In genomic region chr12:111174283-111175108, GRCh38 we compare ENCODE assay signal across 9 cellular contexts.
DNase-seq lines count a peak whose midpoint lies in the region; ATAC-seq and TF ChIP-seq lines count a peak whose summit lies in the region.
"Had no signal": no experiment of that assay in that cellular context is flagged by ENCODE, and none has a peak within 500 bp of the region (broad histone marks: within the 10 kb centered on the region; RNA-seq: fewer than 3 reads in every experiment).

No MANE protein-coding gene starts in this region.

- TF ChIP-seq CTCF in BE2C (IDR thresholded peaks at IDR 0.05; ENCODE audit: low read depth, low read length) (peak; percentile 41), GM12872 (IDR thresholded peaks at IDR 0.05; ENCODE audit: insufficient read depth, low read depth, low read length) (peak; percentile 30; the same call in 1 of the 3 replicates), left ventricle myocardium inferior (IDR thresholded peaks at IDR 0.05; ENCODE audit: borderline replicate concordance) (peak; percentile 46)

- H3K27me3 ChIP-seq in BE2C = no peaks in the 10 kb centered on the region
- H3K27me3 ChIP-seq in left ventricle myocardium inferior (ENCODE audit: low read depth) = peaks cover 46% of the 10 kb centered on the region

- H3K9me3 ChIP-seq in BE2C = no peaks in the 10 kb centered on the region
- no peaks in the 10 kb centered on the region for H3K9me3 ChIP-seq in left ventricle myocardium inferior (replicated peaks)

- H3K36me3 Mint-ChIP-seq in stimulated activated naive B cell treated with anti-CD40 and anti-IgM and Interleukin-4, amounts not matched to agents 10 μg/mL and 1 μg/mL and 100 μg/mL, for 72 hours = no peaks in the 10 kb centered on the region

- intact Hi-C loops in left ventricle myocardium inferior (cut with micrococcal nuclease) = no loop called here

- peaks cover 0 to 1% of the 10 kb centered on the region in 2 donors for H3K9me3 Mint-ChIP-seq in stimulated activated naive B cell treated with anti-CD40 and anti-IgM and Interleukin-4, amounts not matched to agents 10 μg/mL and 1 μg/mL and 100 μg/mL, for 72 hours
- H3K9me3 Mint-ChIP-seq: T-helper 1 cell treated with Interleukin-12 subunit alpha and Interleukin-12 subunit beta and Interleukin-4 antibody, amounts not matched to agents 30 μg/mL and 1 μg/mL, for 36 hours had no signal

- no peak overlapping the region for H3K27ac ChIP-seq in left ventricle myocardium inferior (replicated peaks)

- no peak for ATAC-seq in HG03095 (IDR thresholded peaks at IDR 0.05; ENCODE audit: unreplicated experiment)
- ATAC-seq in stimulated activated naive B cell treated with anti-CD40 and anti-IgM and Interleukin-4, amounts not matched to agents 10 μg/mL and 1 μg/mL and 100 μg/mL, for 72 hours (replicated peaks) = no peak

- H3K36me3 ChIP-seq in BE2C = no peaks in the 10 kb centered on the region
- H3K36me3 ChIP-seq in left ventricle myocardium inferior = no peaks in the 10 kb centered on the region

- H3K4me1 ChIP-seq in BE2C = peaks cover 27% of the 10 kb centered on the region
- no peaks in the 10 kb centered on the region for H3K4me1 ChIP-seq in left ventricle myocardium inferior

- H3K4me3 ChIP-seq in BE2C (ENCODE audit: low read depth, low read length) (no peak overlapping the region), left ventricle myocardium inferior (no peak overlapping the region)

- DNase-seq in BE2C (no peak), OCI-M1 (lab: John Stamatoyannopoulos, UW) (peak; percentile 5), left ventricle myocardium inferior (no peak), nucleus accumbens (lab: John Stamatoyannopoulos, UW) (no peak)
- no peak for DNase-seq in stimulated activated CD4-positive, alpha-beta T cell treated with anti-CD3 and anti-CD28 coated beads, Interleukin-4, amount 100 ng/mL, for 1 hour
- no peak for DNase-seq in stimulated activated naive B cell treated with anti-CD40 and anti-IgM and Interleukin-4, amounts not matched to agents 10 μg/mL and 1 μg/mL and 100 μg/mL, for 72 hours

- H3K4me3 Mint-ChIP-seq in stimulated activated naive B cell treated with anti-CD40 and anti-IgM and Interleukin-4, amounts not matched to agents 10 μg/mL and 1 μg/mL and 100 μg/mL, for 72 hours = no peak overlapping the region
- H3K4me3 Mint-ChIP-seq: T-helper 1 cell treated with Interleukin-12 subunit alpha and Interleukin-12 subunit beta and Interleukin-4 antibody, amounts not matched to agents 30 μg/mL and 1 μg/mL, for 36 hours had no signal

- H3K27ac Mint-ChIP-seq in stimulated activated naive B cell treated with anti-CD40 and anti-IgM and Interleukin-4, amounts not matched to agents 10 μg/mL and 1 μg/mL and 100 μg/mL, for 72 hours = no peak overlapping the region
- H3K27ac Mint-ChIP-seq: T-helper 1 cell treated with Interleukin-12 subunit alpha and Interleukin-12 subunit beta and Interleukin-4 antibody, amounts not matched to agents 30 μg/mL and 1 μg/mL, for 36 hours had no signal

- H3K27me3 Mint-ChIP-seq in stimulated activated naive B cell treated with anti-CD40 and anti-IgM and Interleukin-4, amounts not matched to agents 10 μg/mL and 1 μg/mL and 100 μg/mL, for 72 hours = peaks cover 26 to 28% of the 10 kb centered on the region in 2 donors

- peaks cover 11 to 12% of the 10 kb centered on the region in 2 donors for H3K4me1 Mint-ChIP-seq in stimulated activated naive B cell treated with anti-CD40 and anti-IgM and Interleukin-4, amounts not matched to agents 10 μg/mL and 1 μg/mL and 100 μg/mL, for 72 hours
